Comparison of ENCODE assay signal across 31 cellular contexts in the genomic region with DNA sequence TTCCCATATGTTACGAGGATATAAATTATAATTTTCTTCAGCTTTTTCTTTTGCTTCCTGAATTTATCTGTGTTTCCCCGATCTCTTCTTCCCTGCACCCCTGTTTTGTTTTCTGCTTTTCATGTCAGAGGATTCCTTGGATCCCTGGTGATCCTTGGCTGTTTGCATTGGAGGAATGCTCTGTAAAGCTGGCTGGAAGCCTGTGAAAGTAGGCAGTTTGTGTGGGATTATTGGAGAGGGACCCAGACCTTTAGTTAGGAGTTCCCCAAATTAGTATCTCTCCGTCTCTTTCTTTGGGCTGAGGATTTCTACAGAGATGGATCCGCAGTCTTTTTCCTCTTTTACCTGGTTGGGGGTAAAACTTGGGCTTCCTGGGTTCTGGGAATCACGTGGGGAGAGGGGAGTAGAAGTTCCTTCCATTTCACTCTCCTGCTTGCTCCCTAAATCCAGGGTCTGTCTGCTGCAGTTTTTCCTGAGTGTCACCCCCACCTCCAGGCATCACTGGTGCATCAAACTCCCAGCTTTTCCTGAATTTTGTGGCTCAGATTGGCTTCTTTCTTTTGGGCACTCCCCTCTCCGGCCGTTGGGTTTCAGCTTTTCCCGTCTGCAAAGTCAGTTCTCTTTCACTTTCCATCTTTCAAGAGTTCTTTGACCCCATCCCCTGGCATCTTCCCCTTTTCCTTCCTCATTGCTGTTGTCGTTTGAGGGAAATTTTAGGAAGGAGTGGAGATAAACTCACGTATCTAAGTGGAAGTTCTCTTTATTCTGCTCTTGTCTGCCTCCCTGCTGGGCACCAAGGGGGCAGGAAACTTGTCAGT.
DNase-seq lines count a peak whose midpoint lies in the region; ATAC-seq, FAIRE-seq and TF ChIP-seq lines count a peak whose summit lies in the region.
"Had no signal": no experiment of that assay in that cellular context is flagged by ENCODE, and none has a peak within 500 bp of the region (broad histone marks: within the 10 kb centered on the region; RNA-seq: fewer than 3 reads in every experiment).

No MANE protein-coding gene starts in this region.

- H3K79me2 ChIP-seq in HepG2 (ENCODE audit: insufficient read depth, low read length) = no peaks in the 10 kb centered on the region
- H3K79me2 ChIP-seq: hepatocyte had no signal

- TF ChIP-seq EP300 in HepG2 (IDR thresholded peaks at IDR 0.05; ENCODE audit: low read depth in 2 of 2, low read length in 2 of 2) = no peak
- no peak for TF ChIP-seq EP300 in HepG2 (CRISPR knock-in tag; IDR thresholded peaks at IDR 0.05; ENCODE audit: borderline replicate concordance)

- in situ Hi-C loops in HepG2 (cut with HindIII; ENCODE audit: extremely low pct_ligation_motif_present, low pct_unique_long_range_greater_than_20kb) = no loop called here

- ATAC-seq in HepG2 (no peak), WTC11 (peak; percentile 69), right lobe of liver (peak; percentile 58 to 79 (median 68)), HG03432 (IDR thresholded peaks at IDR 0.05; ENCODE audit: unreplicated experiment) (no peak), GM19395 (IDR thresholded peaks at IDR 0.05; ENCODE audit: unreplicated experiment) (no peak), HG03354 (IDR thresholded peaks at IDR 0.05; ENCODE audit: poor library complexity, severe bottlenecking, unreplicated experiment) (no peak)
- ATAC-seq: activated CD8-positive, alpha-beta T cell treated with anti-CD3 and anti-CD28 coated beads, Interleukin-2, amount 10 ng/mL, durations not matched to agents 7 days and 5 days; K562; stimulated activated naive CD8-positive, alpha-beta T cell treated with anti-CD3 and anti-CD28 coated beads, Interleukin-15, amount 100 ng/mL, for 72 hours had no signal

- H3K27me3 ChIP-seq in liver (ENCODE audit: control insufficient read depth in 4 of 4, insufficient read depth in 4 of 4, low read length in 3 of 4) (no peaks in the 10 kb centered on the region), HepG2 (ENCODE audit: control insufficient read depth in 1 of 2, insufficient read depth in 2 of 2, low read length in 2 of 2) (peaks cover 0 to 4% of the 10 kb centered on the region in 2 experiments; a peak in 1 of 5 replicates), right lobe of liver (no peaks in the 10 kb centered on the region), esophagus squamous epithelium (peaks cover 0 to 27% (median 0%) of the 10 kb centered on the region in 4 donors)
- H3K27me3 ChIP-seq: cardiac muscle cell, right atrium auricular region had no signal

- no peak for TF ChIP-seq POLR2A in HepG2 (IDR thresholded peaks at IDR 0.05; ENCODE audit: insufficient read depth in 1 of 2, low read depth in 2 of 2, low read length in 2 of 2)
- TF ChIP-seq POLR2A in right lobe of liver (IDR thresholded peaks at IDR 0.05) = no peak
- no peak for TF ChIP-seq POLR2A in esophagus squamous epithelium (IDR thresholded peaks at IDR 0.05)

- DNase-seq in HepG2 (ENCODE audit: low spot score) = no peak
- DNase-seq in WTC11 (ENCODE audit: low spot score) = no peak
- DNase-seq in right lobe of liver = no peak
- no peak for DNase-seq in esophagus squamous epithelium (lab: John Stamatoyannopoulos, UW)
- DNase-seq: activated CD4-positive, alpha-beta T cell treated with anti-CD3 and anti-CD28 coated beads for 1 hour; activated CD8-positive, alpha-beta T cell treated with anti-CD3 and anti-CD28 coated beads, Interleukin-2, amount 10 ng/mL, durations not matched to agents 7 days and 5 days; activated gamma-delta T cell treated with Interleukin-2 at 50 U/mL for 16 hours; activated T-cell treated with anti-CD3 and anti-CD28 coated beads, Interleukin-2, amount 50 U/mL, for 1 hour; amygdala; dermis blood vessel endothelial cell; EL; foreskin fibroblast; kidney; naive B cell; NCI-H526 treated with DMSO at 0.1 percent for 48 hours; SK-N-SH; stimulated activated naive CD8-positive, alpha-beta T cell treated with anti-CD3 and anti-CD28 coated beads, Interleukin-15, amount 100 ng/mL, for 72 hours; T1000; trophoblast cell had no signal

- POLR2A ChIA-PET in HepG2 (lab: Yijun Ruan, JAX) = no interaction called here
- POLR2A ChIA-PET in WTC11 (lab: Charles Lee) = no interaction called here

- intact Hi-C loops in HepG2 (cut with micrococcal nuclease; ENCODE audit: unreplicated experiment) = no loop called here
- intact Hi-C loops in right lobe of liver (cut with DNase I) = no loop called here
- intact Hi-C loops in esophagus squamous epithelium (cut with DNase I) = no loop called here

- TF ChIP-seq CTCF in liver (IDR thresholded peaks at IDR 0.05; ENCODE audit: low read depth, low read length, missing input control) (no peak), HepG2 (CRISPR knock-in tag; IDR thresholded peaks at IDR 0.05) (no peak), WTC11 (IDR thresholded peaks at IDR 0.05) (no peak), right lobe of liver (IDR thresholded peaks at IDR 0.05) (no peak), esophagus squamous epithelium (IDR thresholded peaks at IDR 0.05) (no peak)

- H3K4me1 Mint-ChIP-seq in WTC11 = peaks cover 16% of the 10 kb centered on the region
- H3K4me1 Mint-ChIP-seq: stimulated activated naive CD8-positive, alpha-beta T cell treated with anti-CD3 and anti-CD28 coated beads, Interleukin-15, amount 100 ng/mL, for 72 hours had no signal

- BruUV-seq in HepG2 (replicated peaks; lab: Mats Ljungman, UMichigan) = no TSS peak

- H3K36me3 ChIP-seq in liver (ENCODE audit: control insufficient read depth in 4 of 4, insufficient read depth in 3 of 4, low read depth in 1 of 4, low read length in 3 of 4) (no peaks in the 10 kb centered on the region), HepG2 (replicated peaks in 1 of 2; ENCODE audit: control insufficient read depth in 1 of 2, insufficient read depth in 2 of 2, low read length in 2 of 2) (no peaks in the 10 kb centered on the region), right lobe of liver (no peaks in the 10 kb centered on the region), esophagus squamous epithelium (no peaks in the 10 kb centered on the region)
- H3K36me3 ChIP-seq: cardiac muscle cell, right atrium auricular region had no signal

- CTCF ChIA-PET in HepG2 (lab: Yijun Ruan, JAX; ENCODE audit: low intra/inter-chr PET ratio, low total read pairs) = no interaction called here
- CTCF ChIA-PET in WTC11 (lab: Charles Lee) = interaction anchor here (0.7 to 2.3 kb wide), 2 partner anchors 15 to 38 kb away, joined by 3 to 11 read pairs; no protein-coding TSS in a partner anchor

- no peaks in the 10 kb centered on the region for H4K20me1 ChIP-seq in HepG2 (ENCODE audit: insufficient read depth, low read length)

- H3K27ac ChIP-seq in liver (ENCODE audit: low read depth in 1 of 2, low read length in 2 of 2) (no peak overlapping the region), HepG2 (ENCODE audit: extremely low read length, insufficient read depth, low read length) (no peak overlapping the region), right lobe of liver (no peak overlapping the region), esophagus squamous epithelium (no peak overlapping the region)
- H3K27ac ChIP-seq: C4-2B, cardiac muscle cell, hepatocyte, right atrium auricular region, RWPE1 had no signal

- peak overlapping the region; percentile 58 for H3K27ac Mint-ChIP-seq in WTC11
- H3K27ac Mint-ChIP-seq: activated CD8-positive, alpha-beta T cell treated with anti-CD3 and anti-CD28 coated beads, Interleukin-2, amount 10 ng/mL, durations not matched to agents 7 days and 5 days; memory B cell had no signal

- H2AFZ ChIP-seq in HepG2 (ENCODE audit: low read length) = no peak overlapping the region
- H2AFZ ChIP-seq: hepatocyte had no signal

- no peak overlapping the region for H3K4me2 ChIP-seq in HepG2 (ENCODE audit: low read depth, low read length)
- H3K4me2 ChIP-seq: hepatocyte, SK-N-SH had no signal

- H3K4me3 ChIP-seq in liver (ENCODE audit: low read depth in 1 of 3, low read length in 3 of 3) (peak overlapping the region; percentile 3 to 57 (median 49)), HepG2 (replicated peaks in 1 of 3; ENCODE audit: insufficient read depth in 1 of 3, low read depth in 2 of 3, low read length in 3 of 3) (no peak overlapping the region), right lobe of liver (peak overlapping the region in 2 of 3 donors; percentile 13 to 17), esophagus squamous epithelium (no peak overlapping the region)
- H3K4me3 ChIP-seq: cardiac muscle cell, hepatocyte, K562, right atrium auricular region had no signal

- H3K27me3 Mint-ChIP-seq in WTC11 (ENCODE audit: low read depth) = peaks cover 19% of the 10 kb centered on the region

- FAIRE-seq in HepG2 (lab: Jason Lieb, UNC) = no peak
- FAIRE-seq: H54, K562, kidney had no signal

- H3K4me3 Mint-ChIP-seq in WTC11 = peak overlapping the region; percentile 62
- H3K4me3 Mint-ChIP-seq: activated CD8-positive, alpha-beta T cell treated with anti-CD3 and anti-CD28 coated beads, Interleukin-2, amount 10 ng/mL, durations not matched to agents 7 days and 5 days; memory B cell; stimulated activated naive CD8-positive, alpha-beta T cell treated with anti-CD3 and anti-CD28 coated beads, Interleukin-15, amount 100 ng/mL, for 72 hours had no signal

- H3K4me1 ChIP-seq in liver (ENCODE audit: control insufficient read depth in 4 of 4, insufficient read depth in 4 of 4, low read length in 3 of 4) = peaks cover 0 to 9% (median 7%) of the 10 kb centered on the region in 4 donors
- no peaks in the 10 kb centered on the region for H3K4me1 ChIP-seq in HepG2 (ENCODE audit: insufficient read depth, low read length)
- H3K4me1 ChIP-seq in right lobe of liver = peaks cover 0 to 6% (median 3%) of the 10 kb centered on the region in 4 donors
- no peaks in the 10 kb centered on the region for H3K4me1 ChIP-seq in esophagus squamous epithelium
- H3K4me1 ChIP-seq: right atrium auricular region had no signal

- H3K9me3 ChIP-seq in liver (ENCODE audit: control insufficient read depth in 4 of 4, low read length in 3 of 4) = peaks cover 0 to 6% (median 1%) of the 10 kb centered on the region in 4 donors
- no peaks in the 10 kb centered on the region; the same call in 1 of the 2 replicates for H3K9me3 ChIP-seq in HepG2 (ENCODE audit: low read length)
- H3K9me3 ChIP-seq in right lobe of liver = no peaks in the 10 kb centered on the region
- H3K9me3 ChIP-seq in esophagus squamous epithelium = peaks cover 0 to 12% (median 0%) of the 10 kb centered on the region in 3 donors
- H3K9me3 ChIP-seq: SK-N-SH had no signal

- 17% methylated on average over 10 of the region's 10 CpGs for WGBS in liver
- 7% methylated on average over 10 of the region's 10 CpGs for WGBS in HepG2 (ENCODE audit: low lambda C conversion rate)
- 12% methylated on average over 10 of the region's 10 CpGs for WGBS in right lobe of liver (ENCODE audit: insufficient coverage, low coverage, low lambda C conversion rate, missing lambda C conversion rate)
- 19 to 21% methylated on average over 9 to 10 of the region's 10 CpGs for WGBS in esophagus squamous epithelium, 2 donors

- peaks cover 11% of the 10 kb centered on the region for H3K9me3 Mint-ChIP-seq in WTC11

- peaks cover 9% of the 10 kb centered on the region for H3K36me3 Mint-ChIP-seq in WTC11

- peak in 1 of 2 donors; percentile 31 for TF ChIP-seq RAD21 in liver (IDR thresholded peaks at IDR 0.05)
- TF ChIP-seq RAD21 in HepG2 (CRISPR knock-in tag; IDR thresholded peaks at IDR 0.05) = no peak

- H3K9ac ChIP-seq in liver (ENCODE audit: low read depth in 1 of 2, low read length in 2 of 2) (peak overlapping the region in 1 of 2 donors; percentile 12), HepG2 (ENCODE audit: insufficient read depth, low read depth, low read length) (no peak overlapping the region)
- H3K9ac ChIP-seq: SK-N-SH had no signal

TF ChIP-seq in WTC11, 78 proteins besides CTCF, POLR2A, EP300 and RAD21 (continues in another document):
- TF ChIP-seq RORB (CRISPR knock-in tag; IDR thresholded peaks at IDR 0.05) = no peak

Comparison
In these comparisons a context has a peak if more than half of its experiments do, and no peak if none do; other contexts are left out.
1. H3K4me3 ChIP-seq: peak in liver (3 of 3) and right lobe of liver (2 of 3); none in HepG2 (0 of 3) and esophagus squamous epithelium (0 of 4).
2. ATAC-seq: peak in WTC11 (single experiment) and right lobe of liver (4 of 4); none in HepG2 (single experiment), HG03432 (single experiment), GM19395 (single experiment) and HG03354 (single experiment).